ENCODE assay signal across 26 cellular contexts in the genomic region with DNA sequence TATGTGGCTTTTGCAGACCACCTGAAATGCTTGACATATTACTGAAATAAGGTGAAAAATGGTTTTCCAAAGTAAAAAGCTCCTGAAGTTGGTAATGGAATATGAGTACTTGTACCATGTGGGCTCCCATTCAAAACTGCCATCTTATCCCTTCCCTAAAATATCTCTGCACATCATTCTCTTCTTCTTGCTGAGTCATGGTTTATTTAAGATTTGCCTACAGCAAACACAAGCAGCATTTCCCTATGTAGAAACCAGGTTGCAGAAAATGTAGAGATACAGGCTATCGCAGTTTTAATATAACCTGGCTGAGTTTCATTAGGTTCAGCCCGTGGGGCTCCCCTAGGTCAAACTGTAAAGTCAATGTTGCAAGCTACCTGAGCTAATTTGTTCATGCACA.
"Had no signal": no experiment of that assay in that cellular context is flagged by ENCODE, and none has a peak within 500 bp of the region (broad histone marks: within the 10 kb centered on the region; RNA-seq: fewer than 3 reads in every experiment).

No MANE protein-coding gene starts in this region.

- H3K27ac ChIP-seq: coronary artery, esophagus squamous epithelium, neural progenitor cell, parathyroid adenoma, stomach, testis, tibial artery had no signal

- H3K36me3 ChIP-seq: esophagus squamous epithelium, neural progenitor cell, stomach, tibial artery had no signal

- ATAC-seq: left lobe of liver; mucosa of descending colon; naive thymus-derived CD4-positive, alpha-beta T cell; sciatic nerve; stimulated activated effector memory CD8-positive, alpha-beta T cell treated with anti-CD3 and anti-CD28 coated beads, Interleukin-12 subunit alpha, Interleukin-12 subunit beta, amount 100 ng/mL, for 72 hours had no signal

- H3K4me3 ChIP-seq: coronary artery, esophagus squamous epithelium, lung, mucosa of descending colon, neural progenitor cell, stomach, testis, tibial artery had no signal

- H3K27me3 Mint-ChIP-seq: memory B cell, progenitor cell of endocrine pancreas, type B pancreatic cell had no signal

- H3K4me2 ChIP-seq: neural progenitor cell had no signal

- H3K4me1 Mint-ChIP-seq: memory B cell; naive thymus-derived CD4-positive, alpha-beta T cell; nephron; neural progenitor cell; stimulated activated effector memory CD8-positive, alpha-beta T cell treated with anti-CD3 and anti-CD28 coated beads, Interleukin-12 subunit alpha, Interleukin-12 subunit beta, amount 100 ng/mL, for 72 hours had no signal

- H3K36me3 Mint-ChIP-seq: memory B cell; mesothelial cell of epicardium; naive thymus-derived CD4-positive, alpha-beta T cell; neural progenitor cell; stimulated activated effector memory CD8-positive, alpha-beta T cell treated with anti-CD3 and anti-CD28 coated beads, Interleukin-12 subunit alpha, Interleukin-12 subunit beta, amount 100 ng/mL, for 72 hours; type B pancreatic cell had no signal

- FAIRE-seq: endothelial cell of umbilical vein had no signal

- H3K4me3 Mint-ChIP-seq: memory B cell; mesothelial cell of epicardium; naive thymus-derived CD4-positive, alpha-beta T cell; nephron; neural progenitor cell; stimulated activated effector memory CD8-positive, alpha-beta T cell treated with anti-CD3 and anti-CD28 coated beads, Interleukin-12 subunit alpha, Interleukin-12 subunit beta, amount 100 ng/mL, for 72 hours; type B pancreatic cell had no signal

- H3K4me1 ChIP-seq: esophagus squamous epithelium, neural progenitor cell, parathyroid adenoma, stomach, testis, tibial artery had no signal

- H3K9ac ChIP-seq: neural progenitor cell, parathyroid adenoma had no signal

- H3K79me2 ChIP-seq: parathyroid adenoma had no signal

- H3K9me3 Mint-ChIP-seq: nephron, neural progenitor cell had no signal

- H3K9me3 ChIP-seq: esophagus squamous epithelium, mucosa of descending colon, stomach, testis, tibial artery had no signal

- H3K27me3 ChIP-seq: esophagus squamous epithelium, neural progenitor cell, stomach, testis, tibial artery had no signal

- DNase-seq: dermis blood vessel endothelial cell; effector memory CD4-positive, alpha-beta T cell; esophagus squamous epithelium; foreskin melanocyte; kidney; mucosa of descending colon; naive thymus-derived CD4-positive, alpha-beta T cell; stimulated activated CD4-positive, alpha-beta T cell treated with anti-CD3 and anti-CD28 coated beads, Interleukin-2, amount 100 ng/mL, for 24 hours; stimulated activated CD4-positive, alpha-beta T cell treated with anti-CD3 and anti-CD28 coated beads, Interleukin-4, amount 100 ng/mL, for 24 hours; stimulated activated naive CD4-positive, alpha-beta T cell treated with Interleukin-2 at 50 U/mL for 16 hours; stomach; testis; tibial artery had no signal

- H2AFZ ChIP-seq: neural progenitor cell, parathyroid adenoma had no signal

- H3K27ac Mint-ChIP-seq: memory B cell; mesothelial cell of epicardium; naive thymus-derived CD4-positive, alpha-beta T cell; nephron; neural progenitor cell; progenitor cell of endocrine pancreas; stimulated activated effector memory CD8-positive, alpha-beta T cell treated with anti-CD3 and anti-CD28 coated beads, Interleukin-12 subunit alpha, Interleukin-12 subunit beta, amount 100 ng/mL, for 72 hours; type B pancreatic cell had no signal
